8 cellular contexts compared by ENCODE assay signal in the genomic region with DNA sequence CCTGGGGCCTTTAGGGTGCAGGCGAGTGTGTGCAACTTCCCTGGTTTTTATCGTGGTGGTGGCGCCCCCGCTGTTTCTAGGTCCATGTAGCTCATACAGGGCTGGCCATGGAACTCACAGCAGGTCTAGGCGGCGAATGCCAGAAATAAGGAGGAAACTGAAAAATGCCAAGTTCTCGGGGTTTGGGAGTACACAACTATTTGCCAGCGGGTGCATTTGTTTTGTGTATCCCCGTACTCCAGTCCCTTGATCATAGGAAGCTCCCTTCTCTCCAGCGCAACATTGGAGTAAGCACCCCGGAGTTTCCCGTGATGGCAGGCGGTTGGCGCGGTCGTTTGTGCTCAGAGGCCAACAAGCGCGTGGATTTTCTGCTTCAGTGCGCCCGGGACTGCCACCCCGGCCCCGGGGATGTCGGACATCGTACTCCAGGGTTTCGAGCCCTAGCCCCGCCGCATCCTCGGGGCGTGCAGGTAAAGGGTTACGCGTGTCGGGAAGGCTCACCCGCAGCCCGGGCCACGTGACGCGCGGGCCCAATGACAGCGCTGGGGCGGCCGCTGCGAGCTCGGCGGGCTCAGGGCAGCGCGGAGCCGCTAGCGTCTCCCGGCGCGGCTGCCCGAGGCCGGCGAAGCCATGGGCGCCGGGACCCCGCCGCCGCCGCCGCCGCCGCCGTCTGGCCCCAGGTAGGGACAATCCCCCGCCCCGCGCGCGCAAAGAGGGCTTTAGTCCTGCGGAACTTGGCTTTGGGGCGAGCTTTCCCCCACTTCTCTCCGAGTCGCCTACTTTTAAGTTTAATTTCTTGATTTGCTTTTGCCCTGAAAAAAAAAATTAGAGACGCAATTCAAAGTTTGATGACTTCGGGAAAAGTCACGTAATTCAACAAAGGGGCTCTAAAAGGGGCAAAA.
A peak's percentile ranks its signal among the peaks of the same experiment; 100 is the strongest.
DNase-seq lines count a peak whose midpoint lies in the region; ATAC-seq and TF ChIP-seq lines count a peak whose summit lies in the region.

No MANE protein-coding gene starts in this region.

- no peaks in the 10 kb centered on the region for H3K9me3 ChIP-seq in iPS DF 6.9 (ENCODE audit: control insufficient read depth, insufficient read depth, low read length)

- H3K27me3 Mint-ChIP-seq in T-cell, result peaks cover 47 to 56% of the 10 kb centered on the region in 2 donors

- no peaks in the 10 kb centered on the region for H3K36me3 ChIP-seq in iPS DF 6.9 (ENCODE audit: control insufficient read depth, insufficient read depth, low read length)

- ATAC-seq in GM19372 (IDR thresholded peaks at IDR 0.05; ENCODE audit: low read depth, unreplicated experiment) (peak; percentile 56), HG03571 (IDR thresholded peaks at IDR 0.05; ENCODE audit: unreplicated experiment) (peak; percentile 63), T-cell (replicated peaks in 1 of 4) (peak; percentile 85 to 97 (median 94))

- no peak for TF ChIP-seq CTCF in astrocyte of the spinal cord (IDR thresholded peaks at IDR 0.05; ENCODE audit: low read depth, low read length)
- peak; percentile 1 for TF ChIP-seq CTCF in retinal pigment epithelial cell (conservative IDR thresholded peaks at IDR 0.05; ENCODE audit: low read depth, low read length)

- in situ Hi-C loops in astrocyte of the spinal cord (cut with HindIII; ENCODE audit: low sequenced_read_pairs), result no loop called here

- POLR2A ChIA-PET in T-cell (lab: Charles Lee), result interaction anchor here (0.7 kb wide), 2 partner anchors 9 to 144 kb away, joined by 3 to 5 read pairs; no protein-coding TSS in a partner anchor

- peak; percentile 82 for DNase-seq in Ammon's horn (ENCODE audit: low spot score)
- DNase-seq in T-cell, result peak in 29 of 34 experiments; percentile 3 to 58 (median 20)
- peak; percentile 18 for DNase-seq in astrocyte of the spinal cord (ENCODE audit: low read depth, low spot score)
- DNase-seq in iPS DF 6.9 (ENCODE audit: low read depth, low spot score), result peak; percentile 4
- no peak for DNase-seq in retinal pigment epithelial cell (ENCODE audit: low read depth)
- no peak for DNase-seq in NCI-H2029 treated with DMSO at 0.1 percent for 48 hours (lab: John Stamatoyannopoulos, UW)

- no peaks in the 10 kb centered on the region for H3K36me3 Mint-ChIP-seq in T-cell

- no peak overlapping the region for H3K27ac ChIP-seq in iPS DF 6.9 (ENCODE audit: low read length)

- H3K27me3 ChIP-seq in iPS DF 6.9 (ENCODE audit: control insufficient read depth, insufficient read depth, low read length), result peaks cover 1% of the 10 kb centered on the region; the same call in 1 of the 2 replicates

- no peaks in the 10 kb centered on the region for H3K4me1 ChIP-seq in iPS DF 6.9 (ENCODE audit: control insufficient read depth, insufficient read depth, low read length)

- CTCF ChIA-PET in T-cell (lab: Charles Lee), result interaction anchor here (0.5 to 1.8 kb wide), 12 partner anchors 10 to 523 kb away, joined by 3 to 16 read pairs (median 3); no protein-coding TSS in a partner anchor

- peak overlapping the region; percentile 67 to 78 (median 69) for H3K4me3 Mint-ChIP-seq in T-cell

- WGBS in iPS DF 6.9 (ENCODE audit: insufficient coverage, insufficient read length), result no CpG with 5 or more reads among the region's 76 CpGs

- no peak overlapping the region for H3K27ac Mint-ChIP-seq in T-cell

- peaks cover 14 to 19% (median 15%) of the 10 kb centered on the region in 3 donors for H3K4me1 Mint-ChIP-seq in T-cell

- H3K4me3 ChIP-seq in astrocyte of the spinal cord (ENCODE audit: low read depth, low read length), result peak overlapping the region; percentile 45
- H3K4me3 ChIP-seq in iPS DF 6.9 (ENCODE audit: low read length), result peak overlapping the region; percentile 57; the same call in 1 of the 2 replicates
- H3K4me3 ChIP-seq in retinal pigment epithelial cell (ENCODE audit: low read length), result peak overlapping the region; percentile 48

- no peaks in the 10 kb centered on the region for H3K9me3 Mint-ChIP-seq in T-cell

Comparison
In these comparisons a context has a peak if more than half of its experiments do, and no peak if none do; other contexts are left out.
1. DNase-seq: peak in Ammon's horn (single experiment), T-cell (29 of 34), astrocyte of the spinal cord (single experiment) and iPS DF 6.9 (single experiment); none in retinal pigment epithelial cell (single experiment) and NCI-H2029 treated with DMSO at 0.1 percent for 48 hours (single experiment).
2. Peak in every context shown above with its lines, with median percentiles within 50 percentile points of each other: ATAC-seq and H3K4me3 ChIP-seq.